16 cellular contexts compared by ENCODE assay signal in the genomic region with DNA sequence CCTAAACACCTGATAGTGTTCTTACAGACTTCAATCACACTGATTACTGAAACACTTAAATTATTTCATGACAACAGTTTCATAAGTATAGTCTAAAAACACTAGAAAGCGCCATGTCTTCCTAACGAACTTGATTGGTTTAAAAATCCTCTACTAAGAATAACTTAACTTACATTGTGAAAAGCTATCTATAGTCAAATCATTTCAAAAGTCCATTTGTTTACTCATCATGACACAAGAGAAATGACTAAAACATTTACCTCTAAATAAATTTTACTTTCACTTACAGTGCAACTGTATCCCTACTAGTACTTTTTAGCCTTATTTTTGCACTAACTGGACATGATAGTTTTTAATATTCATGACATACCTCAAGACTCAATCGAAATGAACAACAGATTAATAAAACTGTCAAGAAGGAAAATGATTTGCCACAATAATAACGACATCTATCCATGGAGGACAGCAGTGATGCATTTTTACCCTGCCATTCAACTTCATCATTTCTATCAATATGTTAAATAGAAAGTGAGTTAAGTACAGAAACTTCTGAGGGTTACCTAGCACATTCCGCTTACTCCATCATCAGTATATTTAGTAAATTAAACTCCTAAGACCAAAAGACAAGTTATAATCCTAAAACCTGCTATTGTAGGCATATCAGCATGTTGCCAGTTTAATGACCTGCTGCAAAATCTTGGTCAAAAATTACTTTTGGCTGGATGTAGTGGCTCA.
DNase-seq lines count a peak whose midpoint lies in the region; ATAC-seq, FAIRE-seq and TF ChIP-seq lines count a peak whose summit lies in the region.
"Had no signal": no experiment of that assay in that cellular context is flagged by ENCODE, and none has a peak within 500 bp of the region (broad histone marks: within the 10 kb centered on the region; RNA-seq: fewer than 3 reads in every experiment).

No MANE protein-coding gene starts in this region.

- DNase-seq in GM10266 (ENCODE audit: extremely low spot score) (peak; percentile 13), GM19240 (ENCODE audit: insufficient read length, low spot score) (no peak)
- no peak for DNase-seq in stimulated activated CD4-positive, alpha-beta T cell treated with anti-CD3 and anti-CD28 coated beads, Interleukin-2, amount 100 ng/mL, for 24 hours
- DNase-seq: aorta; CD4-positive, alpha-beta T cell; dorsolateral prefrontal cortex; mesendoderm; NCI-H1694 treated with DMSO at 0.1 percent for 48 hours; NCI-H774; substantia nigra; T1000 had no signal

- ATAC-seq in GM18861 (IDR thresholded peaks at IDR 0.05; ENCODE audit: unreplicated experiment) (peak; percentile 73), HG02852 (IDR thresholded peaks at IDR 0.05; ENCODE audit: unreplicated experiment) (peak; percentile 67), GM18873 (IDR thresholded peaks at IDR 0.05; ENCODE audit: low FRiP score, unreplicated experiment) (no peak)
- ATAC-seq: HCT116 had no signal

- FAIRE-seq in TTC549 (lab: Jason Lieb, UNC), result peak; percentile 36

- no peak for TF ChIP-seq CTCF in GM10266 (IDR thresholded peaks at IDR 0.05; ENCODE audit: control insufficient read depth, insufficient read depth, low read depth, missing control alignments)
